In the genomic region with DNA sequence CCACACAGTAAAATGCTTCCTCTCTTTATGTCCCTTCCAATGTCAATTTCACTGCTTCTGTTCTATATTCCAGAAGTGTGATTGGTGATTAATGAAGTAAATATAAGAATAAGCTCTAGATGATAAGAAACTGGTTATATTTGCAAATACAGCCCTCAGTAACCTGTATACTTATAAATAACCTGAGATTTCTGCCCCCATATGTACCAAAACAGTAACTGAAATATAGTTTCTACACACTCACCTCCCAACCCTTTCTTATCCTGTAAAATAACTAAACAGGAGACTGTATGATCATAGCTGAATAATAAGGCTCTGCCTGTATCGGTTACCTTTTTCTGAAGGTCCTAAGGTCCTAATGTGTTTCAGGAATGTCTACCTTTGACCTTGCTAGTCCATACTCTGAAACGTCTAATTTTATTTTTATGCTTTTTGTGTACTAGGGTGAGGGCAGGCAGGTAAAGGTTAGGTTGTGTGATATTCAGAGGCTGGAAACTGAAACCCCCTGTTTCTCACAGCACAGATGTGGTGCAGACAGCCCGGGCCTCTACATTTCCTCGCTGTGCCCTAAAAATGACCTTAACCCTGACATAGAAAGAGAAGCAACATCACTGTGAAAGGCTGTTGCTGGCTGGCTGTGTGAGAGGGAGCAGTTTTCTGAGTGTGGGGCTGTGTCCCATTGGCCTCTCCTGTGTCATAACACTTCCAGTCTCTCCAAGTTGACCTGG, we compare ENCODE assay signal across 16 cellular contexts.
DNase-seq lines count a peak whose midpoint lies in the region; ATAC-seq, FAIRE-seq and TF ChIP-seq lines count a peak whose summit lies in the region.
"Had no signal": no experiment of that assay in that cellular context is flagged by ENCODE, and none has a peak within 500 bp of the region (broad histone marks: within the 10 kb centered on the region; RNA-seq: fewer than 3 reads in every experiment).

No MANE protein-coding gene starts in this region.

- H3K36me3 ChIP-seq in small intestine (ENCODE audit: control insufficient read depth in 2 of 2, insufficient read depth in 2 of 2, low read length in 2 of 2) = no peaks in the 10 kb centered on the region
- H3K36me3 ChIP-seq in left ventricle myocardium inferior = no peaks in the 10 kb centered on the region

- H3K4me3 ChIP-seq in small intestine (ENCODE audit: low read depth in 1 of 2, low read length in 2 of 2) (no peak overlapping the region), left ventricle myocardium inferior (no peak overlapping the region)
- H3K4me3 ChIP-seq: lung had no signal

- intact Hi-C loops in left ventricle myocardium inferior (cut with micrococcal nuclease) = no loop called here

- WGBS in small intestine, 3 donors = 50 to 69% (median 63%) methylated on average over 4 of the region's 4 CpGs

- H3K4me1 ChIP-seq in small intestine (ENCODE audit: control insufficient read depth in 2 of 2, insufficient read depth in 1 of 2, low read depth in 1 of 2, low read length in 1 of 2) (no peaks in the 10 kb centered on the region), left ventricle myocardium inferior (no peaks in the 10 kb centered on the region)
- H3K4me1 ChIP-seq: parathyroid adenoma had no signal

- DNase-seq in HK-2 (ENCODE audit: unreplicated experiment) (no peak), small intestine (no peak), left ventricle myocardium inferior (no peak)
- no peak for DNase-seq in activated CD8-positive, alpha-beta memory T cell treated with anti-CD3 and anti-CD28 coated beads, Interleukin-2, amount 50 U/mL, for 4 hours
- DNase-seq: activated naive CD8-positive, alpha-beta T cell treated with anti-CD3 and anti-CD28 coated beads for 36 hours; Karpas-422; stimulated activated CD4-positive, alpha-beta T cell treated with anti-CD3 and anti-CD28 coated beads, Interleukin-1b, Interleukin-23, amount 100 ng/mL, for 48 hours; stimulated activated naive CD8-positive, alpha-beta T cell treated with anti-CD3 and anti-CD28 coated beads, Interleukin-15, Interleukin-2, amounts not matched to agents 100 U/mL and 50 U/mL, for 24 hours had no signal

- H3K9me3 ChIP-seq in small intestine (ENCODE audit: control insufficient read depth, low read depth) (no peaks in the 10 kb centered on the region), left ventricle myocardium inferior (replicated peaks) (no peaks in the 10 kb centered on the region)

- ATAC-seq in GM18498 (IDR thresholded peaks at IDR 0.05; ENCODE audit: unreplicated experiment) (peak; percentile 96), GM19463 (IDR thresholded peaks at IDR 0.05; ENCODE audit: unreplicated experiment) (peak; percentile 79), HG02870 (IDR thresholded peaks at IDR 0.05; ENCODE audit: unreplicated experiment) (peak; percentile 93), HG03521 (IDR thresholded peaks at IDR 0.05; ENCODE audit: unreplicated experiment) (peak; percentile 94)
- ATAC-seq: stimulated activated naive CD8-positive, alpha-beta T cell treated with anti-CD3 and anti-CD28 coated beads, Interleukin-15, Interleukin-2, amounts not matched to agents 100 U/mL and 50 U/mL, for 24 hours had no signal

- no peak for TF ChIP-seq CTCF in left ventricle myocardium inferior (IDR thresholded peaks at IDR 0.05; ENCODE audit: borderline replicate concordance)

- no peaks in the 10 kb centered on the region for H3K27me3 ChIP-seq in small intestine (ENCODE audit: control insufficient read depth in 2 of 2, insufficient read depth in 2 of 2, low read length in 2 of 2)
- H3K27me3 ChIP-seq in left ventricle myocardium inferior (ENCODE audit: low read depth) = no peaks in the 10 kb centered on the region

- H3K27ac ChIP-seq in small intestine (ENCODE audit: low read depth in 1 of 2, low read length in 1 of 2) = no peak overlapping the region
- H3K27ac ChIP-seq in left ventricle myocardium inferior (replicated peaks) = no peak overlapping the region
- H3K27ac ChIP-seq: parathyroid adenoma had no signal

- no peak for FAIRE-seq in small intestine (lab: Jason Lieb, UNC)
- FAIRE-seq: H54, RCC 7860 had no signal
